In genomic region chr12:58933068-58933681, GRCh38 we compare ENCODE assay signal across 20 cellular contexts. TPM values are rescaled to one million over a fixed set of nuclear protein-coding genes. Genes with fewer than 3 reads are reported as not detected.
"Had no signal": no experiment of that assay in that cellular context is flagged by ENCODE, and none has a peak within 500 bp of the region (broad histone marks: within the 10 kb centered on the region; RNA-seq: fewer than 3 reads in every experiment).

No MANE protein-coding gene starts in this region.

- H3K36me3 Mint-ChIP-seq: activated naive CD4-positive, alpha-beta T cell treated with anti-CD3 and anti-CD28 coated beads, Interleukin-2, amount 50 U/mL, for 72 hours; brain; naive thymus-derived CD8-positive, alpha-beta T cell had no signal

- H3K27ac Mint-ChIP-seq: activated naive CD4-positive, alpha-beta T cell treated with anti-CD3 and anti-CD28 coated beads, Interleukin-2, amount 50 U/mL, for 72 hours; brain; naive thymus-derived CD8-positive, alpha-beta T cell; T-helper 1 cell treated with Interleukin-12 subunit alpha and Interleukin-12 subunit beta and Interleukin-4 antibody, amounts not matched to agents 30 μg/mL and 1 μg/mL, for 36 hours had no signal

- ATAC-seq: activated naive CD4-positive, alpha-beta T cell treated with anti-CD3 and anti-CD28 coated beads, Interleukin-2, amount 50 U/mL, for 72 hours; left cardiac atrium; naive thymus-derived CD8-positive, alpha-beta T cell; psoas muscle; right cardiac atrium; stimulated activated naive CD8-positive, alpha-beta T cell treated with anti-CD3 and anti-CD28 coated beads, Interleukin-15, Interleukin-2, amounts not matched to agents 100 U/mL and 50 U/mL, for 24 hours had no signal

- H3K27me3 ChIP-seq: esophagus muscularis mucosa, ovary, transverse colon, vagina had no signal

- H3K36me3 ChIP-seq: esophagus muscularis mucosa, ovary, transverse colon, vagina had no signal

- H3K4me3 ChIP-seq: esophagus muscularis mucosa, ovary, psoas muscle, transverse colon, vagina had no signal

- FAIRE-seq: endothelial cell of umbilical vein, islet of Langerhans had no signal

- H3K27me3 Mint-ChIP-seq: brain had no signal

- H3K27ac ChIP-seq: ovary, psoas muscle, transverse colon, vagina, VCaP had no signal

- H3K4me1 Mint-ChIP-seq: naive thymus-derived CD8-positive, alpha-beta T cell had no signal

- H3K9me3 ChIP-seq: esophagus muscularis mucosa, ovary, psoas muscle, transverse colon, vagina had no signal

- H3K9me3 Mint-ChIP-seq: brain; T-helper 1 cell treated with Interleukin-12 subunit alpha and Interleukin-12 subunit beta and Interleukin-4 antibody, amounts not matched to agents 30 μg/mL and 1 μg/mL, for 36 hours had no signal

- H3K4me3 Mint-ChIP-seq: brain; naive thymus-derived CD8-positive, alpha-beta T cell; T-helper 1 cell treated with Interleukin-12 subunit alpha and Interleukin-12 subunit beta and Interleukin-4 antibody, amounts not matched to agents 30 μg/mL and 1 μg/mL, for 36 hours had no signal

- DNase-seq: activated CD4-positive, alpha-beta T cell treated with anti-CD3 and anti-CD28 coated beads for 1 hour; activated gamma-delta T cell; central memory CD4-positive, alpha-beta T cell; cortex of kidney; left cardiac atrium; naive thymus-derived CD8-positive, alpha-beta T cell; ovary; psoas muscle; right cardiac atrium; stimulated activated naive CD8-positive, alpha-beta T cell treated with anti-CD3 and anti-CD28 coated beads, Interleukin-15, Interleukin-2, amounts not matched to agents 100 U/mL and 50 U/mL, for 24 hours; transverse colon had no signal

- H3K4me1 ChIP-seq: psoas muscle, vagina had no signal

RNA-seq across cellular contexts. Expression of gene LRIG3, which starts 12.9 kb away (rescaled TPM):
- total RNA-seq: activated CD8-positive, alpha-beta memory T cell treated with anti-CD3 and anti-CD28 coated beads for 36 hours; activated naive CD4-positive, alpha-beta T cell treated with anti-CD3 and anti-CD28 coated beads, Interleukin-2, amount 50 U/mL, for 72 hours; naive thymus-derived CD8-positive, alpha-beta T cell had no signal
- polyA plus RNA-seq: naive thymus-derived CD8-positive, alpha-beta T cell had no signal
